In genomic region chr14:24080888-24081738, GRCh38 we compare ENCODE assay signal across 8 cellular contexts. TPM values are rescaled to one million over a fixed set of nuclear protein-coding genes. Genes with fewer than 3 reads are reported as not detected.
A peak's percentile ranks its signal among the peaks of the same experiment; 100 is the strongest.
DNase-seq lines count a peak whose midpoint lies in the region; ATAC-seq and TF ChIP-seq lines count a peak whose summit lies in the region.

No MANE protein-coding gene starts in this region.

- peak overlapping the region; percentile 94 for H2AFZ ChIP-seq in GM23338

- H3K9me2 ChIP-seq in GM23338 (ENCODE audit: insufficient read depth), result no peaks in the 10 kb centered on the region

- peak overlapping the region; percentile 63; the same call in 1 of the 2 replicates for H3K9ac ChIP-seq in iPS-20b (ENCODE audit: low read depth, low read length)

- peaks cover 14% of the 10 kb centered on the region; the same call in 1 of the 2 replicates for H3K27me3 ChIP-seq in GM23338 (ENCODE audit: insufficient read depth)
- peaks cover 44% of the 10 kb centered on the region for H3K27me3 ChIP-seq in iPS-20b (ENCODE audit: insufficient read depth, low read length)

- H3K4me3 Mint-ChIP-seq in GM23338, result peak overlapping the region; percentile 76
- H3K4me3 Mint-ChIP-seq in T-helper 17 cell, result peak overlapping the region; percentile 91

- peak; percentile 75 for ATAC-seq in GM23338
- peak; percentile 91 for ATAC-seq in T-helper 17 cell

- H3K27ac ChIP-seq in GM23338 (ENCODE audit: low read depth) (peak overlapping the region; percentile 78; the same call in 1 of the 2 replicates), iPS-20b (ENCODE audit: low read length) (no peak overlapping the region), skin epidermis (peak overlapping the region in 14 of 21 experiments; percentile 9 to 76 (median 46))

- peaks cover 15% of the 10 kb centered on the region; the same call in 1 of the 2 replicates for H3F3A ChIP-seq in GM23338 (replicated peaks; ENCODE audit: low read depth)

- peak overlapping the region; percentile 95 for H3K4me2 ChIP-seq in GM23338

- H3K36me3 ChIP-seq in GM23338 (ENCODE audit: insufficient read depth) (no peaks in the 10 kb centered on the region), iPS-20b (ENCODE audit: insufficient read depth, low read depth, low read length) (no peaks in the 10 kb centered on the region)

- no peaks in the 10 kb centered on the region for H4K20me1 ChIP-seq in GM23338 (replicated peaks; ENCODE audit: insufficient read depth)

- H3K27ac Mint-ChIP-seq in GM23338 (peak overlapping the region; percentile 80; the same call in 1 of the 2 replicates), T-helper 17 cell (peak overlapping the region; percentile 90)

- H3K27me3 Mint-ChIP-seq in GM23338 (ENCODE audit: insufficient read depth, low read depth, poor library complexity) (peaks cover 35% of the 10 kb centered on the region), T-helper 17 cell (no peaks in the 10 kb centered on the region)

- peak; percentile 69 for DNase-seq in GM03348 (ENCODE audit: low spot score)
- peak; percentile 81 for DNase-seq in GM23338 (ENCODE audit: low spot score)
- peak; percentile 69 for DNase-seq in LoVo (ENCODE audit: low spot score)
- peak; percentile 39 to 50 (median 41) for DNase-seq in T-helper 17 cell
- DNase-seq in astrocyte of the hippocampus (ENCODE audit: low read depth, low spot score), result peak; percentile 57
- DNase-seq in GOT3 (lab: John Stamatoyannopoulos, UW), result no peak

- H3K36me3 Mint-ChIP-seq in GM23338 (ENCODE audit: low read depth), result no peaks in the 10 kb centered on the region; the same call in 2 of the 3 replicates
- H3K36me3 Mint-ChIP-seq in T-helper 17 cell (ENCODE audit: low read depth), result no peaks in the 10 kb centered on the region

- H3K4me3 ChIP-seq in GM23338 (peak overlapping the region; percentile 83), iPS-20b (ENCODE audit: low read length) (peak overlapping the region; percentile 78), skin epidermis (peak overlapping the region; percentile 34 to 66 (median 53))

- H3K9me3 ChIP-seq in T-helper 17 cell (ENCODE audit: control insufficient read depth, low read length, poor library complexity, severe bottlenecking) (no peaks in the 10 kb centered on the region), iPS-20b (ENCODE audit: insufficient read depth, low read depth, low read length) (no peaks in the 10 kb centered on the region)

- peaks cover 41% of the 10 kb centered on the region for H3K4me1 Mint-ChIP-seq in GM23338
- peaks cover 22% of the 10 kb centered on the region for H3K4me1 Mint-ChIP-seq in T-helper 17 cell

- H3K4me1 ChIP-seq in GM23338 (ENCODE audit: insufficient read depth) (peaks cover 19% of the 10 kb centered on the region), iPS-20b (ENCODE audit: insufficient read depth, low read length) (peaks cover 14% of the 10 kb centered on the region; the same call in 1 of the 2 replicates)

- no peaks in the 10 kb centered on the region for H3K9me3 Mint-ChIP-seq in GM23338

- TF ChIP-seq CTCF in GM23338 (conservative IDR thresholded peaks at IDR 0.05; ENCODE audit: low read depth in 2 of 2), result no peak

- no peaks in the 10 kb centered on the region for H3K79me2 ChIP-seq in GM23338 (replicated peaks; ENCODE audit: insufficient read depth)

TF ChIP-seq in GM23338, 12 proteins besides CTCF, POLR2A, EP300 and RAD21:
- TF ChIP-seq POLR2AphosphoS5 (IDR thresholded peaks at IDR 0.05; ENCODE audit: low read depth), result peak; percentile 81
- no peak for TF ChIP-seq EZH2 (IDR thresholded peaks at IDR 0.05; ENCODE audit: low read depth, unreplicated experiment)
- no peak for TF ChIP-seq ZNF331 (CRISPR knock-in tag; IDR thresholded peaks at IDR 0.05; ENCODE audit: low read depth)
- TF ChIP-seq STAT1 (IDR thresholded peaks at IDR 0.05; ENCODE audit: unreplicated experiment), result no peak

RNA-seq across cellular contexts. Expression of gene CPNE6, which starts 9.8 kb away (rescaled TPM):
- not detected in 2 replicates for total RNA-seq in GM23338 (2014; rRNA removed; shearing (Covaris generic))
- 0.16 TPM in 1 of 2 replicates, not detected in the other for polyA plus RNA-seq in GM23338 (2016; fragmentation: Nextera tagmentation; extraction: Ambion mirVana)
- total RNA-seq in T-helper 17 cell, result not detected

RNA-seq across cellular contexts. Expression of gene PCK2, which starts 13.0 kb away (rescaled TPM):
- 103 and 112 TPM in 2 replicates for total RNA-seq in GM23338 (2014; rRNA removed; shearing (Covaris generic))
- 53.5 and 57.9 TPM in 2 replicates for polyA plus RNA-seq in GM23338 (2016; fragmentation: Nextera tagmentation; extraction: Ambion mirVana)
- total RNA-seq in T-helper 17 cell, result 10 to 100 TPM; 14.2 to 15.5 TPM

RNA-seq across cellular contexts. Expression of gene CARMIL3, which starts 29.3 kb away (rescaled TPM):
- total RNA-seq in GM23338 (2014; rRNA removed; shearing (Covaris generic)), result 9.7 and 11.8 TPM in 2 replicates
- 3.7 and 3.8 TPM in 2 replicates for polyA plus RNA-seq in GM23338 (2016; fragmentation: Nextera tagmentation; extraction: Ambion mirVana)
- total RNA-seq in T-helper 17 cell, result under 1 TPM in 1 of 2 donors, not detected in 1; 0.31 TPM

RNA-seq across cellular contexts. Expression of gene DCAF11, which starts 33.5 kb away (rescaled TPM):
- 78.7 and 93.2 TPM in 2 replicates for total RNA-seq in GM23338 (2014; rRNA removed; shearing (Covaris generic))
- polyA plus RNA-seq in GM23338 (2016; fragmentation: Nextera tagmentation; extraction: Ambion mirVana), result 18.6 and 19.0 TPM in 2 replicates
- 10 to 100 TPM; 75.5 to 86.1 TPM for total RNA-seq in T-helper 17 cell

RNA-seq across cellular contexts. Expression of gene NRL, which starts 33.6 kb away (rescaled TPM):
- 2.2 and 5.2 TPM in 2 replicates for total RNA-seq in GM23338 (2014; rRNA removed; shearing (Covaris generic))
- 1.4 and 1.8 TPM in 2 replicates for polyA plus RNA-seq in GM23338 (2016; fragmentation: Nextera tagmentation; extraction: Ambion mirVana)
- 1 to 10 TPM; 2.2 to 3.2 TPM for total RNA-seq in T-helper 17 cell
